In genomic region chr12:59652098-59652497, GRCh38 we compare ENCODE assay signal across 17 cellular contexts.
"Had no signal": no experiment of that assay in that cellular context is flagged by ENCODE, and none has a peak within 500 bp of the region (broad histone marks: within the 10 kb centered on the region; RNA-seq: fewer than 3 reads in every experiment).

No MANE protein-coding gene starts in this region.

- H3K36me3 ChIP-seq: lower lobe of right lung, ovary had no signal

- H3K4me3 ChIP-seq: lower lobe of right lung, ovary, smooth muscle cell, testis, upper lobe of left lung had no signal

- H3K27me3 ChIP-seq: ovary, testis, upper lobe of left lung had no signal

- DNase-seq: activated CD4-positive, alpha-beta T cell treated with anti-CD3 and anti-CD28 coated beads, Interleukin-2, amount 50 U/mL, for 4 hours; activated effector memory CD4-positive, alpha-beta T cell treated with anti-CD3 and anti-CD28 coated beads, Interleukin-2, amount 50 U/mL, for 16 hours; activated naive CD4-positive, alpha-beta T cell treated with anti-CD3 and anti-CD28 coated beads, Interleukin-2, amount 50 U/mL, for 16 hours; activated T-cell treated with anti-CD3 and anti-CD28 coated beads, Interleukin-2, amount 50 U/mL, for 72 hours; effector memory CD4-positive, alpha-beta T cell; lower lobe of right lung; naive thymus-derived CD8-positive, alpha-beta T cell; ovary; stimulated activated CD4-positive, alpha-beta T cell treated with anti-CD3 and anti-CD28 coated beads, Interleukin-4, amount 100 ng/mL, for 4 hours; SW 1271; T-helper 2 cell; testis; upper lobe of left lung had no signal

- ATAC-seq: naive thymus-derived CD8-positive, alpha-beta T cell; sciatic nerve; stimulated activated memory B cell treated with anti-CD40 and anti-IgM and Interleukin-4, amounts not matched to agents 10 μg/mL and 1 μg/mL and 100 μg/mL, for 72 hours had no signal

- H3K9me3 ChIP-seq: lower lobe of right lung, ovary, testis, upper lobe of left lung had no signal

- H3K4me3 Mint-ChIP-seq: activated T-cell treated with anti-CD3 and anti-CD28 coated beads, Interleukin-2, amount 50 U/mL, for 72 hours; naive thymus-derived CD8-positive, alpha-beta T cell; stimulated activated memory B cell treated with anti-CD40 and anti-IgM and Interleukin-4, amounts not matched to agents 10 μg/mL and 1 μg/mL and 100 μg/mL, for 72 hours had no signal

- H3K27ac Mint-ChIP-seq: stimulated activated memory B cell treated with anti-CD40 and anti-IgM and Interleukin-4, amounts not matched to agents 10 μg/mL and 1 μg/mL and 100 μg/mL, for 72 hours had no signal

- H3K4me1 ChIP-seq: testis, upper lobe of left lung had no signal

- H3K27me3 Mint-ChIP-seq: naive thymus-derived CD8-positive, alpha-beta T cell; stimulated activated memory B cell treated with anti-CD40 and anti-IgM and Interleukin-4, amounts not matched to agents 10 μg/mL and 1 μg/mL and 100 μg/mL, for 72 hours had no signal

- H3K27ac ChIP-seq: lower lobe of right lung, ovary, testis, upper lobe of left lung had no signal

- FAIRE-seq: bronchial epithelial cell had no signal

- H3K9me3 Mint-ChIP-seq: stimulated activated memory B cell treated with anti-CD40 and anti-IgM and Interleukin-4, amounts not matched to agents 10 μg/mL and 1 μg/mL and 100 μg/mL, for 72 hours had no signal
